In the genomic region with DNA sequence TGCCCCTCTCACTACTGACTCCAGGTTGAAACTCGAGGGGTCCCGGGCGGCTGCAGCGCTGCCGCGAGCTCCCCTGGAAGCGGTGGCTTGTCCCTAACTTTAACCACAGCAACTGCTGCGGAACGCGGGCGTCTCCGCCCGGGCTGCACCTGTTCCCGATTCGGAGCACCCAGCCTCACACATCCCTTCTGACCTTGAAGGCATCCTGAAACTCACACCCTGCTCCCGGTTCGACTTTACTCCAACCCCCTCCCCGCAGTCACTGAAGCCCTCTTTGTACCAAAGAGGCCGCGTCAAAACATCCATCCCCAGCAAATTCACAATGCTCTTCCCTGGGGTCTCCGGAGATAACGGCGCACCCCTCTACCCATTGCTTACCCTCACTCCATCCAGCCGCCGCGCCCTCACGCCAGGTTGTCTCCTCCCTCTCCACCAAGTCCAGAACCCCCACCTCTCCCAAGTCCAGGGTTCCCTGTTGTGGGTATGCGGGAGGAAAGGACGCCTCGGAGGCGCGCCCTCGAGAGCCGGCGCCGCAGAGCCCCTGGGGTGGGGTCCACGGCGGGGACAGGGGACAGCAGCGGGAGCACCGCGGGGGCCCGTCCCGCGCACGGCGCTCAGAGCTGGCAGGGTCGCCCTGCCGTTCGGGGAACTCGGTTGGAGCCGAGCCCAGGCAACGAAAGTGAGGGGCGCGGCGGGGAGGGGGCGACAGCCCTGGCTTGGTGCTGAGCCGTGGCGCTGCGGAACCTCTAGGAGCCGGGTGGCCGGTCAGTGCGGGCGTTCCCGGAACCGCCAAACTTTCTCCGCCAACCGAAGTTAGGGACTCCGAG, we compare ENCODE assay signal across 8 cellular contexts. TPM values are rescaled to one million over a fixed set of nuclear protein-coding genes. Genes with fewer than 3 reads are reported as not detected.
DNase-seq lines count a peak whose midpoint lies in the region; ATAC-seq and TF ChIP-seq lines count a peak whose summit lies in the region.

No MANE protein-coding gene starts in this region.

- peak overlapping the region; percentile 82 for H3K27ac Mint-ChIP-seq in Calu3 (ENCODE audit: unreplicated experiment)
- H3K27ac Mint-ChIP-seq in nephron: no peak overlapping the region

- H3K4me3 ChIP-seq in colonic mucosa (peak overlapping the region; percentile 55), BE2C (ENCODE audit: low read depth, low read length) (no peak overlapping the region)

- H3K36me3 ChIP-seq in colonic mucosa (no peaks in the 10 kb centered on the region), BE2C (no peaks in the 10 kb centered on the region)

- in situ Hi-C loops in G401 (cut with HindIII; ENCODE audit: low sequenced_read_pairs): loop anchor here (25.0 kb wide), 1 partner anchor 232 kb away; no protein-coding TSS in a partner anchor

- no peaks in the 10 kb centered on the region for H3K4me1 ChIP-seq in colonic mucosa
- no peaks in the 10 kb centered on the region for H3K4me1 ChIP-seq in BE2C

- H3K4me3 Mint-ChIP-seq in Calu3 (ENCODE audit: low read depth, unreplicated experiment) (peak overlapping the region; percentile 96), nephron (peak overlapping the region; percentile 80 to 85 (median 84))

- TF ChIP-seq CTCF in Calu3 (IDR thresholded peaks at IDR 0.05; ENCODE audit: unreplicated experiment) (no peak), colonic mucosa (IDR thresholded peaks at IDR 0.05) (no peak), nephron (IDR thresholded peaks at IDR 0.05; ENCODE audit: unreplicated experiment in 3 of 3) (no peak), BE2C (IDR thresholded peaks at IDR 0.05; ENCODE audit: low read depth, low read length) (no peak)

- H3K4me1 Mint-ChIP-seq in Calu3 (ENCODE audit: low read depth, unreplicated experiment) (peaks cover 42% of the 10 kb centered on the region), nephron (peaks cover 18% of the 10 kb centered on the region)

- H3K9me3 ChIP-seq in colonic mucosa (no peaks in the 10 kb centered on the region), BE2C (no peaks in the 10 kb centered on the region)

- H3K27ac ChIP-seq in colonic mucosa: peak overlapping the region; percentile 74

- H3K36me3 Mint-ChIP-seq in Calu3 (ENCODE audit: insufficient read depth, unreplicated experiment): peaks cover 29% of the 10 kb centered on the region
- no peaks in the 10 kb centered on the region for H3K36me3 Mint-ChIP-seq in nephron (ENCODE audit: low read depth)

- BruUV-seq in Calu3 (replicated peaks; lab: Mats Ljungman, UMichigan): TSS peak; percentile 80

- CTCF ChIA-PET in Calu3 (lab: Charles Lee): interaction anchor here (0.6 to 2.4 kb wide), 8 partner anchors 11 to 255 kb away, joined by 3 to 8 read pairs (median 4); no protein-coding TSS in a partner anchor

- H3K9me3 Mint-ChIP-seq in Calu3 (ENCODE audit: low read depth, unreplicated experiment): no peaks in the 10 kb centered on the region
- peaks cover 7% of the 10 kb centered on the region for H3K9me3 Mint-ChIP-seq in nephron

- peak; percentile 27 for DNase-seq in Calu3
- peak; percentile 55 for DNase-seq in colonic mucosa
- no peak for DNase-seq in G401 (ENCODE audit: low spot score)
- no peak for DNase-seq in cerebellar nuclear complex (lab: John Stamatoyannopoulos, UW)
- DNase-seq in BE2C: no peak

- peak overlapping the region; percentile 84 to 89 for H3K9ac ChIP-seq in colonic mucosa (ENCODE audit: low read depth in 2 of 2, low read length in 2 of 2)

- intact Hi-C loops in Calu3 (cut with micrococcal nuclease; ENCODE audit: unreplicated experiment): loop anchor here (2.0 to 5.0 kb wide), 3 partner anchors 52 to 137 kb away; no protein-coding TSS in a partner anchor
- intact Hi-C loops in colonic mucosa (cut with DNase I): no loop called here

- ATAC-seq in HG03432 (IDR thresholded peaks at IDR 0.05; ENCODE audit: unreplicated experiment): peak; percentile 3
- ATAC-seq in HG02981 (IDR thresholded peaks at IDR 0.05; ENCODE audit: unreplicated experiment): no peak

- peaks cover 13% of the 10 kb centered on the region for H3K27me3 Mint-ChIP-seq in Calu3 (ENCODE audit: unreplicated experiment)
- peaks cover 88% of the 10 kb centered on the region for H3K27me3 Mint-ChIP-seq in nephron (ENCODE audit: low read depth)

- H3K27me3 ChIP-seq in colonic mucosa (peaks cover 12% of the 10 kb centered on the region), BE2C (peaks cover 32% of the 10 kb centered on the region)

RNA-seq across cellular contexts. Expression of a gene that starts 0.9 kb away (rescaled TPM):
- 56.7 and 59.1 TPM in 2 replicates for total RNA-seq in Calu3 (2022)
- 100 to 1,000 TPM; 106 to 132 TPM for total RNA-seq in colonic mucosa
- not detected in 2 replicates for total RNA-seq in G401 (2014; rRNA removed; shearing (Covaris generic))
- polyA plus RNA-seq in BE2C (2012; ENCODE audit: insufficient read depth, insufficient read length, low read depth): 0.88 TPM

Comparison
In these comparisons a context has a peak if more than half of its experiments do, and no peak if none do; other contexts are left out.
1. DNase-seq: peak in Calu3 (single experiment) and colonic mucosa (single experiment); none in G401 (single experiment), cerebellar nuclear complex (0 of 2) and BE2C (single experiment).
2. RNA of a gene that starts 0.9 kb away (total RNA-seq): 106 to 132 TPM in colonic mucosa and 56.7 to 59.1 TPM in Calu3; not detected in G401; every median in the first group is over 10 times any median in the second.